Comparison of ENCODE assay signal across 1 cellular context in genomic region chr1:184507165-184507564, GRCh38.
TF ChIP-seq lines count a peak whose summit lies in the region.

No MANE protein-coding gene starts in this region.

TF ChIP-seq in SK-N-SH treated with all-trans-retinoic acid at 6 μM for 48 hours, 23 proteins besides CTCF, POLR2A, EP300 and RAD21 (continued from another document):
- TF ChIP-seq PATZ1 (CRISPR knock-in tag; IDR thresholded peaks at IDR 0.05; ENCODE audit: borderline replicate concordance) (no peak), SNAI2 (CRISPR knock-in tag; IDR thresholded peaks at IDR 0.05) (no peak), CSRNP3 (CRISPR knock-in tag; IDR thresholded peaks at IDR 0.05) (no peak), CSDC2 (CRISPR knock-in tag; IDR thresholded peaks at IDR 0.05) (no peak), BACH2 (CRISPR knock-in tag; IDR thresholded peaks at IDR 0.05; ENCODE audit: borderline replicate concordance) (no peak), GLIS3 (CRISPR knock-in tag; IDR thresholded peaks at IDR 0.05) (no peak)
